ENCODE assay signal across 10 cellular contexts in genomic region chr1:26290061-26290415, GRCh38. TPM values are rescaled to one million over a fixed set of nuclear protein-coding genes. Genes with fewer than 3 reads are reported as not detected.
DNase-seq lines count a peak whose midpoint lies in the region; ATAC-seq and TF ChIP-seq lines count a peak whose summit lies in the region.
"Had no signal": no experiment of that assay in that cellular context is flagged by ENCODE, and none has a peak within 500 bp of the region (broad histone marks: within the 10 kb centered on the region; RNA-seq: fewer than 3 reads in every experiment).

No MANE protein-coding gene starts in this region.

- no peak overlapping the region for H3K4me3 ChIP-seq in NB4 (ENCODE audit: low read depth, low read length)
- no peak overlapping the region for H3K4me3 ChIP-seq in colonic mucosa
- H3K4me3 ChIP-seq in skeletal muscle tissue (ENCODE audit: low read length in 3 of 3): no peak overlapping the region
- no peak overlapping the region for H3K4me3 ChIP-seq in prostate gland

- H3K27me3 ChIP-seq in colonic mucosa: no peaks in the 10 kb centered on the region
- no peaks in the 10 kb centered on the region for H3K27me3 ChIP-seq in skeletal muscle tissue (ENCODE audit: control insufficient read depth in 3 of 3, insufficient read depth in 3 of 3, low read length in 3 of 3)
- H3K27me3 ChIP-seq in prostate gland (replicated peaks; ENCODE audit: insufficient read depth): no peaks in the 10 kb centered on the region
- H3K27me3 ChIP-seq: foreskin keratinocyte had no signal

- DNase-seq in NB4 (ENCODE audit: low read depth): peak; percentile 80
- DNase-seq in colonic mucosa: no peak
- DNase-seq in NCI-H526 treated with DMSO at 0.1 percent for 48 hours (lab: John Stamatoyannopoulos, UW): no peak
- DNase-seq in prostate gland (ENCODE audit: low spot score): no peak
- DNase-seq: foreskin keratinocyte, NCI-H226 had no signal

- H3K9me3 ChIP-seq in colonic mucosa: no peaks in the 10 kb centered on the region
- H3K9me3 ChIP-seq in skeletal muscle tissue (ENCODE audit: control insufficient read depth in 3 of 3, low read length in 3 of 3): no peaks in the 10 kb centered on the region
- no peaks in the 10 kb centered on the region for H3K9me3 ChIP-seq in prostate gland

- 66% methylated on average over 6 of the region's 6 CpGs for WGBS in prostate gland

- intact Hi-C loops in colonic mucosa (cut with DNase I) (no loop called here), prostate gland (cut with DNase I) (no loop called here)

- peaks cover 11% of the 10 kb centered on the region for H3K4me1 ChIP-seq in colonic mucosa
- peaks cover 43 to 69% (median 48%) of the 10 kb centered on the region in 3 donors for H3K4me1 ChIP-seq in skeletal muscle tissue (ENCODE audit: control insufficient read depth in 3 of 3, insufficient read depth in 3 of 3, low read length in 3 of 3)
- no peaks in the 10 kb centered on the region for H3K4me1 ChIP-seq in prostate gland (replicated peaks)

- no peak for ATAC-seq in HG02884 (IDR thresholded peaks at IDR 0.05; ENCODE audit: unreplicated experiment)
- ATAC-seq: foreskin keratinocyte had no signal

- H3K36me3 ChIP-seq in colonic mucosa: no peaks in the 10 kb centered on the region
- no peaks in the 10 kb centered on the region for H3K36me3 ChIP-seq in skeletal muscle tissue (ENCODE audit: control insufficient read depth in 3 of 3, insufficient read depth in 3 of 3, low read length in 3 of 3)
- H3K36me3 ChIP-seq in prostate gland: no peaks in the 10 kb centered on the region

- H3K27ac ChIP-seq in colonic mucosa (peak overlapping the region; percentile 67), skeletal muscle tissue (ENCODE audit: low read depth, low read length) (peak overlapping the region; percentile 45), prostate gland (no peak overlapping the region)
- H3K27ac ChIP-seq: foreskin keratinocyte had no signal

- TF ChIP-seq CTCF in NB4 (IDR thresholded peaks at IDR 0.05; ENCODE audit: low read depth, low read length) (no peak), colonic mucosa (IDR thresholded peaks at IDR 0.05) (no peak), prostate gland (IDR thresholded peaks at IDR 0.05) (no peak)

- peak; percentile 1 for TF ChIP-seq POLR2A in GM10847 (IDR thresholded peaks at IDR 0.05; ENCODE audit: extremely low read depth, insufficient read length)
- no peak for TF ChIP-seq POLR2A in NB4 (IDR thresholded peaks at IDR 0.05; ENCODE audit: extremely low read depth, insufficient read length)
- TF ChIP-seq POLR2A in prostate gland (IDR thresholded peaks at IDR 0.05): no peak

- peak overlapping the region in 1 of 2 donors; percentile 41 for H3K9ac ChIP-seq in colonic mucosa (ENCODE audit: low read depth in 2 of 2, low read length in 2 of 2)
- peak overlapping the region in 1 of 3 donors; percentile 45 for H3K9ac ChIP-seq in skeletal muscle tissue (ENCODE audit: low read depth in 1 of 3, low read length in 3 of 3)

RNA-seq across cellular contexts. Expression of gene SH3BGRL3, which starts 10.2 kb away (rescaled TPM):
- total RNA-seq in colonic mucosa (100 to 1,000 TPM; 361 to 478 TPM), skeletal muscle tissue (4.2 TPM), prostate gland (10 to 100 TPM; 37.4 to 55.3 TPM)

RNA-seq across cellular contexts. Expression of gene UBXN11, which starts 16.4 kb away (rescaled TPM):
- total RNA-seq in colonic mucosa (10 to 100 TPM in 1 of 2 donors, 1 to 10 TPM in 1; 8.7 to 25.7 TPM), skeletal muscle tissue (2.1 TPM), prostate gland (10 to 100 TPM; 13.2 to 18.1 TPM)

RNA-seq across cellular contexts. Expression of gene CD52, which starts 27.7 kb away (rescaled TPM):
- total RNA-seq in colonic mucosa (10 to 100 TPM in 1 of 2 donors, 1 to 10 TPM in 1; 9.4 to 13.1 TPM), skeletal muscle tissue (not detected), prostate gland (1 to 10 TPM; 3.2 to 5.3 TPM)
- total RNA-seq: HT1080 had no signal

RNA-seq across cellular contexts. Expression of gene CEP85, which starts 56.0 kb away (rescaled TPM):
- total RNA-seq in colonic mucosa: 10 to 100 TPM; 10.7 to 18.8 TPM
- total RNA-seq in skeletal muscle tissue: 25.1 TPM
- 10 to 100 TPM in 1 of 2 donors, 1 to 10 TPM in 1; 3.4 to 21.0 TPM for total RNA-seq in prostate gland

Comparison
In these comparisons a context has a peak if more than half of its experiments do, and no peak if none do; other contexts are left out.
1. H3K27ac ChIP-seq: peak in colonic mucosa (single experiment) and skeletal muscle tissue (single experiment); none in prostate gland (0 of 2).
2. RNA of gene SH3BGRL3, which starts 10.2 kb away (total RNA-seq): 361 to 478 TPM in colonic mucosa; 37.4 to 55.3 TPM in prostate gland and 4.2 TPM in skeletal muscle tissue (single experiment); every median in the first group is over 4 times any median in the second.